ENCODE assay signal across 19 cellular contexts in the genomic region with DNA sequence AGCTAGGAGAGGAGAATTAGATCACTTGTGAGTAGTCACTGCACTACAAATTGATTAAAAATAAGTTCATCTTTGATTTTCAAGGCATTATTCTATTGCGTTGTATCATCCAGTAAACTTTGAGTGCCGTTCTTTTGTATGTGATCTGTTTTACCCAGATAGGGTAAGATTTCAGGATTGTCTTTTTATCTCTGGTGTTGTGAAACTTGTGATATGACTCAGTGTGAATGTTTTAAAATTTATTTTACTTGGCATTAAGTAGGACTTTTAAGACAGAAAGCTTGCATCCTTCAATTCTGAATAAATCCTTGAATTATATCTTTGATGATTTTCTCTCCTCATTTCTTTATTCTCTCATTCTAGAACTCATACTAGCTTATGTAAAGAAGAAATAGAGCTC.
DNase-seq lines count a peak whose midpoint lies in the region; ATAC-seq and TF ChIP-seq lines count a peak whose summit lies in the region.
"Had no signal": no experiment of that assay in that cellular context is flagged by ENCODE, and none has a peak within 500 bp of the region (broad histone marks: within the 10 kb centered on the region; RNA-seq: fewer than 3 reads in every experiment).

No MANE protein-coding gene starts in this region.

- H3K27me3 ChIP-seq in osteoblast (ENCODE audit: insufficient read depth, low read length), result no peaks in the 10 kb centered on the region
- H3K27me3 ChIP-seq: MG63 had no signal

- H3K36me3 ChIP-seq in osteoblast (ENCODE audit: insufficient read depth, low read length), result no peaks in the 10 kb centered on the region
- H3K36me3 ChIP-seq: MG63 had no signal

- peaks cover 23% of the 10 kb centered on the region for H3K4me1 ChIP-seq in osteoblast (ENCODE audit: insufficient read depth, low read length)
- H3K4me1 ChIP-seq: Caco-2 had no signal

- H3K27ac ChIP-seq in osteoblast (ENCODE audit: low read depth, low read length), result peak overlapping the region; percentile 42
- H3K27ac ChIP-seq: HL-60 had no signal

- TF ChIP-seq CTCF in fibroblast of mammary gland (conservative IDR thresholded peaks at IDR 0.05; ENCODE audit: control insufficient read depth, insufficient read depth, low read depth, low read length) (no peak), osteoblast (IDR thresholded peaks at IDR 0.05; ENCODE audit: extremely low read depth, low read depth, low read length) (no peak)

- H3K9me3 ChIP-seq in osteoblast (ENCODE audit: low read depth, low read length), result no peaks in the 10 kb centered on the region
- H3K9me3 ChIP-seq: Caco-2 had no signal

- H4K20me1 ChIP-seq in osteoblast (ENCODE audit: insufficient read depth, low read length), result no peaks in the 10 kb centered on the region

- no peaks in the 10 kb centered on the region for H3K79me2 ChIP-seq in osteoblast (ENCODE audit: insufficient read depth, low read length)

- no peak overlapping the region for H2AFZ ChIP-seq in osteoblast (ENCODE audit: low read length)
- H2AFZ ChIP-seq: GM23338 had no signal

- H3K4me3 ChIP-seq in fibroblast of mammary gland (ENCODE audit: control insufficient read depth, low read depth, low read length), result no peak overlapping the region
- no peak overlapping the region for H3K4me3 ChIP-seq in osteoblast (ENCODE audit: insufficient read depth, low read length)
- H3K4me3 ChIP-seq: GM12878, GM23338, MG63 had no signal

- peak overlapping the region; percentile 58 for H3K4me2 ChIP-seq in osteoblast (ENCODE audit: insufficient read depth, low read length)
- H3K4me2 ChIP-seq: GM23338 had no signal

- DNase-seq in EL (peak; percentile 48), amniotic epithelial cell (ENCODE audit: low read depth) (peak; percentile 84), fibroblast of mammary gland (ENCODE audit: low read depth) (peak; percentile 72), osteoblast (ENCODE audit: insufficient read length, low spot score, missing footprints) (peak; percentile 36), retina (no peak), NCI-H526 (lab: John Stamatoyannopoulos, UW) (no peak)
- DNase-seq: Caco-2, KBM-7, MG63, NCI-H1092 treated with DMSO at 0.1 percent for 48 hours, NCI-H1694, NCI-H446 treated with DMSO at 0.1 percent for 48 hours, NCI-H82 had no signal

- ATAC-seq in GM18867 (IDR thresholded peaks at IDR 0.05; ENCODE audit: unreplicated experiment), result no peak
- no peak for ATAC-seq in GM19324 (IDR thresholded peaks at IDR 0.05; ENCODE audit: low FRiP score, unreplicated experiment)
- ATAC-seq: GM12878, GM23338, Right ventricle myocardium inferior had no signal

Comparison
In these comparisons a context has a peak if more than half of its experiments do, and no peak if none do; other contexts are left out.
1. DNase-seq: peak in EL (single experiment), amniotic epithelial cell (single experiment), fibroblast of mammary gland (single experiment) and osteoblast (single experiment); none in retina (single experiment) and NCI-H526 (0 of 2).